ENCODE assay signal across 8 cellular contexts in the genomic region with DNA sequence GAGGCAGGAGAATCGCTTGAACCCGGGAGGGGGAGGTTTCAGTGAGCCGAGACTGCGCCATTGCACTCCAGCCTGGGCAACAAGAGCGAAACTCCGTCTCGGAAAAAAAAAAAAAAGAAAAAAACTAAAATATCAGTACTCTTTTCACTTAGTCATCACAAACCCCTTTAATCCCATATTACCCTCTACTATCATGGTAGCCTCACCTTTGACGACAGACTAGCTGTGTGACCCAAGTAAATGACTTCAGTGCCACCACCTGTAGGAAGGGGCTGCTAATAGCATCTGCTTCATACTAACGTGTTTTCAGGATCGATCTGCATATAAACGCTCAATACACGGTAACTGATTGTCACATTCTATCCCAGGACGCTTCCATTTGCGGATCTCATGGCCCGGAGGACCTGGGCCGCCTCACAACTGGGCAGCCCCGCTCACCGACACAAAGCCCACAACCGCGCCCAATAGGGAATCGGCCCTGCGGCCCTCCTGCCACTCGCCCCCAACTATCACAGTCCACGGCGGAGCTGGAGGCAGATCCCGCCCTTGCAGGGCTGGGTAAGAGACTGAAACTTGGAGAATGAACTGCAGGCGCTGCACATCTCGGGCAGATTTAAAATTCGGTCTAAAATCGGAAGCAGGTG. TPM values are rescaled to one million over a fixed set of nuclear protein-coding genes. Genes with fewer than 3 reads are reported as not detected.
DNase-seq lines count a peak whose midpoint lies in the region; ATAC-seq and TF ChIP-seq lines count a peak whose summit lies in the region.

No MANE protein-coding gene starts in this region.

- H3K79me1 ChIP-seq in mesenchymal stem cell (replicated peaks; ENCODE audit: low read length, poor library complexity, severe bottlenecking), result peaks cover 6% of the 10 kb centered on the region

- H3K9me3 ChIP-seq in Panc1 (ENCODE audit: control insufficient read depth, insufficient read depth, low read depth, low read length) (peaks cover 26% of the 10 kb centered on the region), mesenchymal stem cell (ENCODE audit: control insufficient read depth, low read length) (no peaks in the 10 kb centered on the region), uterus (peaks cover 0 to 5% of the 10 kb centered on the region in 2 donors)

- no peak overlapping the region for H2BK15ac ChIP-seq in mesenchymal stem cell (ENCODE audit: low read depth, poor library complexity, severe bottlenecking)

- H3K4ac ChIP-seq in mesenchymal stem cell (ENCODE audit: low read depth in 1 of 2, low read length in 2 of 2), result peak overlapping the region; percentile 9 to 13

- WGBS in mesenchymal stem cell, result 13% methylated on average over 30 of the region's 30 CpGs

- H3K4me1 ChIP-seq in Panc1 (ENCODE audit: control insufficient read depth, insufficient read depth, low read length) (no peaks in the 10 kb centered on the region; the same call in 1 of the 2 replicates), mesenchymal stem cell (ENCODE audit: control insufficient read depth, insufficient read depth, low read depth, low read length) (peaks cover 13% of the 10 kb centered on the region), uterus (peaks cover 0 to 6% of the 10 kb centered on the region in 2 donors)

- POLR2A ChIA-PET in Panc1 (lab: Charles Lee), result no interaction called here

- peak overlapping the region; percentile 100 for H3K9ac ChIP-seq in mesenchymal stem cell (ENCODE audit: low read length)

- CTCF ChIA-PET in Panc1 (lab: Charles Lee), result interaction anchor here (1.5 kb wide), 1 partner anchor 15 kb away, joined by 6 read pairs; no protein-coding TSS in a partner anchor

- intact Hi-C loops in Panc1 (cut with micrococcal nuclease; ENCODE audit: unreplicated experiment) (no loop called here), uterus (cut with DNase I; ENCODE audit: low total_unique reads) (no loop called here)

- H4K91ac ChIP-seq in mesenchymal stem cell (ENCODE audit: low read length), result peak overlapping the region; percentile 4

- peak overlapping the region; percentile 63 to 64 for H3K18ac ChIP-seq in mesenchymal stem cell (ENCODE audit: low read depth in 1 of 2, low read length in 2 of 2)

- H3K27me3 ChIP-seq in Panc1 (ENCODE audit: control insufficient read depth, insufficient read depth, low read length), result no peaks in the 10 kb centered on the region; the same call in 1 of the 2 replicates
- peaks cover 0 to 4% of the 10 kb centered on the region in 2 experiments for H3K27me3 ChIP-seq in mesenchymal stem cell (ENCODE audit: control insufficient read depth in 1 of 2, insufficient read depth in 1 of 2, low read length in 2 of 2)
- H3K27me3 ChIP-seq in uterus, result no peaks in the 10 kb centered on the region

- no peak for TF ChIP-seq POLR2A in uterus (IDR thresholded peaks at IDR 0.05)

- H3K27ac ChIP-seq in Panc1 (ENCODE audit: low read length), result peak overlapping the region; percentile 95
- H3K27ac ChIP-seq in mesenchymal stem cell (ENCODE audit: low read length, poor library complexity, severe bottlenecking), result peak overlapping the region; percentile 81
- peak overlapping the region; percentile 99 for H3K27ac ChIP-seq in uterus

- no peak overlapping the region for H2BK120ac ChIP-seq in mesenchymal stem cell (ENCODE audit: low read depth, low read length)

- peaks cover 7% of the 10 kb centered on the region for H3K36me3 ChIP-seq in Panc1 (ENCODE audit: control insufficient read depth, insufficient read depth, low read length)
- H3K36me3 ChIP-seq in mesenchymal stem cell (ENCODE audit: control insufficient read depth in 1 of 2, insufficient read depth in 2 of 2, low read depth in 1 of 2, low read length in 2 of 2), result peaks cover 18 to 20% of the 10 kb centered on the region in 2 experiments
- no peaks in the 10 kb centered on the region for H3K36me3 ChIP-seq in uterus

- peak; percentile 80 for DNase-seq in Daoy (ENCODE audit: low read depth)
- peak; percentile 41 for DNase-seq in HPDE6-E6E7 (ENCODE audit: extremely low spot score)
- no peak for DNase-seq in Panc1 (ENCODE audit: low read depth, low spot score)
- DNase-seq in dedifferentiated amniotic fluid mesenchymal stem cell (ENCODE audit: extremely low spot score), result peak; percentile 46
- DNase-seq in mesenchymal stem cell, result peak; percentile 87
- DNase-seq in uterus, result no peak
- DNase-seq in activated CD8-positive, alpha-beta memory T cell treated with anti-CD3 and anti-CD28 coated beads, Interleukin-2, amount 50 U/mL, for 48 hours, result no peak

- in situ Hi-C loops in Panc1 (cut with HindIII; ENCODE audit: low pct_unique_long_range_greater_than_20kb, low sequenced_read_pairs), result no loop called here

- no peak overlapping the region for H2AK5ac ChIP-seq in mesenchymal stem cell (ENCODE audit: low read length, severe bottlenecking)

- no TSS peak for BruUV-seq in Panc1 (replicated peaks; lab: Mats Ljungman, UMichigan)

- H3K4me3 ChIP-seq in Panc1 (ENCODE audit: low read depth in 2 of 2, low read length in 2 of 2) (peak overlapping the region; percentile 96 to 99), mesenchymal stem cell (ENCODE audit: insufficient read depth in 1 of 2, low read depth in 1 of 2, low read length in 2 of 2) (peak overlapping the region; percentile 69 to 98), uterus (peak overlapping the region; percentile 70 to 94)

- H3K14ac ChIP-seq in mesenchymal stem cell (ENCODE audit: low read length in 2 of 2), result no peak overlapping the region

- no peak overlapping the region for H2BK12ac ChIP-seq in mesenchymal stem cell (ENCODE audit: low read length in 2 of 2)

- peak overlapping the region; percentile 21 for H4K8ac ChIP-seq in mesenchymal stem cell (ENCODE audit: low read length)

- H3K23ac ChIP-seq in mesenchymal stem cell (ENCODE audit: low read length in 2 of 2), result no peak overlapping the region

- ATAC-seq in GM21515 (IDR thresholded peaks at IDR 0.05; ENCODE audit: unreplicated experiment), result peak; percentile 28
- peak; percentile 73 for ATAC-seq in Panc1

- peak overlapping the region; percentile 63 for H2BK5ac ChIP-seq in mesenchymal stem cell (ENCODE audit: low read depth, low read length, poor library complexity, severe bottlenecking)

- no peak for TF ChIP-seq CTCF in Panc1 (IDR thresholded peaks at IDR 0.05)
- TF ChIP-seq CTCF in uterus (IDR thresholded peaks at IDR 0.05), result no peak

- H3K4me2 ChIP-seq in mesenchymal stem cell (ENCODE audit: low read length, poor library complexity, severe bottlenecking), result peak overlapping the region; percentile 68

- H2AFZ ChIP-seq in mesenchymal stem cell (ENCODE audit: low read depth, low read length), result peak overlapping the region; percentile 55

RNA-seq across cellular contexts. Expression of gene ZNF263, which starts 1.1 kb away (rescaled TPM):
- 28.8 and 61.1 TPM in 2 replicates for total RNA-seq in Daoy (2014; rRNA removed; shearing (Covaris generic))
- total RNA-seq in Panc1 (2021; ENCODE audit: unreplicated experiment) (53.5 TPM), uterus (10 to 100 TPM; 13.2 to 82.5 (median 53.9) TPM)
- 46.2 TPM for polyA plus RNA-seq in Panc1 (2012; ENCODE audit: insufficient read length)
- polyA plus RNA-seq in mesenchymal stem cell (2013, experiment 1 of 2), result 17.6 TPM
- 17.5 TPM for polyA plus RNA-seq in mesenchymal stem cell (2013, experiment 2 of 2)

RNA-seq across cellular contexts. Expression of gene TIGD7, which starts 23.0 kb away (rescaled TPM):
- 3.5 and 4.1 TPM in 2 replicates for total RNA-seq in Daoy (2014; rRNA removed; shearing (Covaris generic))
- 4.5 TPM for total RNA-seq in Panc1 (2021; ENCODE audit: unreplicated experiment)
- polyA plus RNA-seq in Panc1 (2012; ENCODE audit: insufficient read length), result 2.9 TPM
- 2.1 TPM for polyA plus RNA-seq in mesenchymal stem cell (2013, experiment 1 of 2)
- 2.2 TPM for polyA plus RNA-seq in mesenchymal stem cell (2013, experiment 2 of 2)
- total RNA-seq in uterus, result 10 to 100 TPM in 2 of 4 donors, 1 to 10 TPM in 2; 1.5 to 21.8 (median 10.1) TPM

RNA-seq across cellular contexts. Expression of gene ZNF75A, which starts 23.1 kb away (rescaled TPM):
- total RNA-seq in Daoy (2014; rRNA removed; shearing (Covaris generic)), result 20.6 and 20.7 TPM in 2 replicates
- total RNA-seq in Panc1 (2021; ENCODE audit: unreplicated experiment), result 24.5 TPM
- 13.2 TPM for polyA plus RNA-seq in Panc1 (2012; ENCODE audit: insufficient read length)
- polyA plus RNA-seq in mesenchymal stem cell (2013, experiment 1 of 2), result 10.0 TPM
- 9.4 TPM for polyA plus RNA-seq in mesenchymal stem cell (2013, experiment 2 of 2)
- total RNA-seq in uterus, result 10 to 100 TPM in 3 of 4 donors, 1 to 10 TPM in 1; 8.8 to 54.5 (median 30.9) TPM

RNA-seq across cellular contexts. Expression of gene MEFV, which starts 25.8 kb away (rescaled TPM):
- total RNA-seq in Daoy (2014; rRNA removed; shearing (Covaris generic)), result 0.21 and 0.34 TPM in 2 replicates
- total RNA-seq in Panc1 (2021; ENCODE audit: unreplicated experiment) (0.46 TPM), uterus (10 to 100 TPM in 1 of 4 donors, 1 to 10 TPM in 1, under 1 TPM in 2; 0.21 to 12.0 (median 1.1) TPM)
- polyA plus RNA-seq in Panc1 (2012; ENCODE audit: insufficient read length), result 0.19 TPM
- not detected for polyA plus RNA-seq in mesenchymal stem cell (2013, experiment 1 of 2)
- polyA plus RNA-seq in mesenchymal stem cell (2013, experiment 2 of 2), result not detected

RNA-seq across cellular contexts. Expression of gene ZNF200, which starts 47.3 kb away (rescaled TPM):
- 8.0 and 8.7 TPM in 2 replicates for total RNA-seq in Daoy (2014; rRNA removed; shearing (Covaris generic))
- total RNA-seq in Panc1 (2021; ENCODE audit: unreplicated experiment), result 12.4 TPM
- 6.8 TPM for polyA plus RNA-seq in Panc1 (2012; ENCODE audit: insufficient read length)
- polyA plus RNA-seq in mesenchymal stem cell (2013, experiment 1 of 2), result 4.7 TPM
- polyA plus RNA-seq in mesenchymal stem cell (2013, experiment 2 of 2), result 4.2 TPM
- total RNA-seq in uterus, result 10 to 100 TPM in 2 of 4 donors, 1 to 10 TPM in 2; 4.1 to 17.6 (median 10.7) TPM

Comparison
In these comparisons a context has a peak if more than half of its experiments do, and no peak if none do; other contexts are left out.
1. DNase-seq: peak in Daoy (single experiment), HPDE6-E6E7 (single experiment), dedifferentiated amniotic fluid mesenchymal stem cell (single experiment) and mesenchymal stem cell (single experiment); none in Panc1 (single experiment), uterus (0 of 2) and activated CD8-positive, alpha-beta memory T cell treated with anti-CD3 and anti-CD28 coated beads, Interleukin-2, amount 50 U/mL, for 48 hours (single experiment).
2. Peak in every context shown above with its lines, with median percentiles within 50 percentile points of each other: H3K27ac ChIP-seq and H3K4me3 ChIP-seq.